Comparison of ENCODE assay signal across 11 cellular contexts in genomic region chr13:46382224-46382623, GRCh38. TPM values are rescaled to one million over a fixed set of nuclear protein-coding genes. Genes with fewer than 3 reads are reported as not detected.
DNase-seq lines count a peak whose midpoint lies in the region; ATAC-seq, FAIRE-seq and TF ChIP-seq lines count a peak whose summit lies in the region.
"Had no signal": no experiment of that assay in that cellular context is flagged by ENCODE, and none has a peak within 500 bp of the region (broad histone marks: within the 10 kb centered on the region; RNA-seq: fewer than 3 reads in every experiment).

No MANE protein-coding gene starts in this region.

- no peaks in the 10 kb centered on the region for H3K4me1 ChIP-seq in aorta (ENCODE audit: control insufficient read depth in 1 of 2, insufficient read depth in 2 of 2, low read length in 2 of 2)

- no peak for FAIRE-seq in urothelium cell line (lab: Jason Lieb, UNC)

- H3K4me3 ChIP-seq in aorta (ENCODE audit: low read length in 2 of 2), result no peak overlapping the region

- H3K27ac ChIP-seq in aorta (ENCODE audit: low read depth in 1 of 2, low read length in 2 of 2), result no peak overlapping the region

- intact Hi-C loops in aorta (cut with DNase I), result no loop called here

- DNase-seq in germinal center (ENCODE audit: low spot score) (peak; percentile 24), urothelium cell line (ENCODE audit: low spot score) (no peak), aorta (no peak), NCI-H187 (lab: John Stamatoyannopoulos, UW) (no peak)
- DNase-seq: DND-41; effector CD4-positive, alpha-beta T cell; T-helper 2 cell had no signal

- ATAC-seq in GM18868 (IDR thresholded peaks at IDR 0.05; ENCODE audit: unreplicated experiment), result peak; percentile 32
- ATAC-seq in HG02588 (IDR thresholded peaks at IDR 0.05; ENCODE audit: unreplicated experiment), result peak; percentile 23
- peak; percentile 50 for ATAC-seq in HG03575 (IDR thresholded peaks at IDR 0.05; ENCODE audit: extremely low read depth, insufficient number of reproducible peaks, low FRiP score, unreplicated experiment)
- ATAC-seq in SK-N-SH treated with all-trans-retinoic acid at 6 μM for 48 hours, result no peak
- ATAC-seq in aorta (ENCODE audit: low FRiP score), result no peak

- 83 to 90% methylated on average over 3 of the region's 3 CpGs for WGBS in aorta, 2 donors

- H3K27me3 ChIP-seq in aorta (ENCODE audit: control insufficient read depth in 1 of 2, insufficient read depth in 2 of 2, low read length in 1 of 2), result no peaks in the 10 kb centered on the region

- H3K9me3 ChIP-seq in aorta (ENCODE audit: control insufficient read depth, low read length), result no peaks in the 10 kb centered on the region

- no peaks in the 10 kb centered on the region for H3K36me3 ChIP-seq in aorta (ENCODE audit: control insufficient read depth in 1 of 2, insufficient read depth in 2 of 2, low read length in 1 of 2)

TF ChIP-seq in SK-N-SH treated with all-trans-retinoic acid at 6 μM for 48 hours, 23 proteins besides CTCF, POLR2A, EP300 and RAD21:
- TF ChIP-seq ZNF565 (CRISPR knock-in tag; conservative IDR thresholded peaks at IDR 0.05; ENCODE audit: low read depth) (no peak), ZFP3 (CRISPR knock-in tag; IDR thresholded peaks at IDR 0.05) (no peak), SNAI2 (CRISPR knock-in tag; IDR thresholded peaks at IDR 0.05) (no peak), ARNTL (CRISPR knock-in tag; IDR thresholded peaks at IDR 0.05; ENCODE audit: borderline replicate concordance, low read depth) (no peak), ESRRG (CRISPR knock-in tag; IDR thresholded peaks at IDR 0.05) (no peak), POU6F1 (CRISPR knock-in tag; IDR thresholded peaks at IDR 0.05; ENCODE audit: borderline replicate concordance, low read depth) (no peak)
- TF ChIP-seq, protein P1, sequence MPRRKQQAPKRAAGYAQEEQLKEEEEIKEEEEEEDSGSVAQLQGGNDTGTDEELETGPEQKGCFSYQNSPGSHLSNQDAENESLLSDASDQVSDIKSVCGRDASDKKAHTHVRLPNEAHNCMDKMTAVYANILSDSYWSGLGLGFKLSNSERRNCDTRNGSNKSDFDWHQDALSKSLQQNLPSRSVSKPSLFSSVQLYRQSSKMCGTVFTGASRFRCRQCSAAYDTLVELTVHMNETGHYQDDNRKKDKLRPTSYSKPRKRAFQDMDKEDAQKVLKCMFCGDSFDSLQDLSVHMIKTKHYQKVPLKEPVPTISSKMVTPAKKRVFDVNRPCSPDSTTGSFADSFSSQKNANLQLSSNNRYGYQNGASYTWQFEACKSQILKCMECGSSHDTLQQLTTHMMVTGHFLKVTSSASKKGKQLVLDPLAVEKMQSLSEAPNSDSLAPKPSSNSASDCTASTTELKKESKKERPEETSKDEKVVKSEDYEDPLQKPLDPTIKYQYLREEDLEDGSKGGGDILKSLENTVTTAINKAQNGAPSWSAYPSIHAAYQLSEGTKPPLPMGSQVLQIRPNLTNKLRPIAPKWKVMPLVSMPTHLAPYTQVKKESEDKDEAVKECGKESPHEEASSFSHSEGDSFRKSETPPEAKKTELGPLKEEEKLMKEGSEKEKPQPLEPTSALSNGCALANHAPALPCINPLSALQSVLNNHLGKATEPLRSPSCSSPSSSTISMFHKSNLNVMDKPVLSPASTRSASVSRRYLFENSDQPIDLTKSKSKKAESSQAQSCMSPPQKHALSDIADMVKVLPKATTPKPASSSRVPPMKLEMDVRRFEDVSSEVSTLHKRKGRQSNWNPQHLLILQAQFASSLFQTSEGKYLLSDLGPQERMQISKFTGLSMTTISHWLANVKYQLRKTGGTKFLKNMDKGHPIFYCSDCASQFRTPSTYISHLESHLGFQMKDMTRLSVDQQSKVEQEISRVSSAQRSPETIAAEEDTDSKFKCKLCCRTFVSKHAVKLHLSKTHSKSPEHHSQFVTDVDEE (CRISPR knock-in tag; IDR thresholded peaks at IDR 0.05), result no peak
TF ChIP-seq in SK-N-SH treated with all-trans-retinoic acid at 6 μM for 48 hours: peak in this region for 0.

RNA-seq across cellular contexts. Expression of gene RUBCNL, which starts 4.8 kb away (rescaled TPM):
- 10 to 100 TPM in 1 of 2 donors, 1 to 10 TPM in 1; 4.2 to 12.8 TPM for total RNA-seq in aorta
- polyA plus RNA-seq in aorta, result 1 to 10 TPM; 1.3 to 3.5 TPM

Comparison
In these comparisons a context has a peak if more than half of its experiments do, and no peak if none do; other contexts are left out.
1. ATAC-seq: peak in GM18868 (single experiment), HG02588 (single experiment) and HG03575 (single experiment); none in SK-N-SH treated with all-trans-retinoic acid at 6 μM for 48 hours (single experiment) and aorta (single experiment).